Comparison of ENCODE assay signal across 28 cellular contexts in genomic region chr2:180717588-180717987, GRCh38.
"Had no signal": no experiment of that assay in that cellular context is flagged by ENCODE, and none has a peak within 500 bp of the region (broad histone marks: within the 10 kb centered on the region; RNA-seq: fewer than 3 reads in every experiment).

No MANE protein-coding gene starts in this region.

- H3K27me3 ChIP-seq: esophagus squamous epithelium, right atrium auricular region, stomach, thyroid gland, vagina had no signal

- H3K9me3 ChIP-seq: esophagus squamous epithelium, prostate gland, thyroid gland, vagina had no signal

- H3K36me3 ChIP-seq: esophagus squamous epithelium, prostate gland, right atrium auricular region, stomach, thyroid gland, vagina had no signal

- H3K4me3 Mint-ChIP-seq: immature natural killer cell; memory B cell; naive thymus-derived CD8-positive, alpha-beta T cell; nephron progenitor cell; stimulated activated effector memory CD8-positive, alpha-beta T cell treated with anti-CD3 and anti-CD28 coated beads, Interleukin-12 subunit alpha, Interleukin-12 subunit beta, amount 100 ng/mL, for 72 hours had no signal

- H3K27ac Mint-ChIP-seq: immature natural killer cell; memory B cell; naive thymus-derived CD8-positive, alpha-beta T cell; nephron progenitor cell; stimulated activated effector memory CD8-positive, alpha-beta T cell treated with anti-CD3 and anti-CD28 coated beads, Interleukin-12 subunit alpha, Interleukin-12 subunit beta, amount 100 ng/mL, for 72 hours had no signal

- H3K27me3 Mint-ChIP-seq: memory B cell had no signal

- H3K36me3 Mint-ChIP-seq: immature natural killer cell; memory B cell; stimulated activated effector memory CD8-positive, alpha-beta T cell treated with anti-CD3 and anti-CD28 coated beads, Interleukin-12 subunit alpha, Interleukin-12 subunit beta, amount 100 ng/mL, for 72 hours had no signal

- H3K4me1 ChIP-seq: esophagus squamous epithelium, prostate gland, right atrium auricular region, stomach, thyroid gland had no signal

- ATAC-seq: left lobe of liver; naive thymus-derived CD8-positive, alpha-beta T cell; sciatic nerve; stimulated activated effector memory CD8-positive, alpha-beta T cell treated with anti-CD3 and anti-CD28 coated beads, Interleukin-12 subunit alpha, Interleukin-12 subunit beta, amount 100 ng/mL, for 72 hours had no signal

- H3K4me3 ChIP-seq: coronary artery, esophagus squamous epithelium, lung, prostate gland, right atrium auricular region, smooth muscle cell, stomach, thyroid gland, vagina had no signal

- H3K27ac ChIP-seq: coronary artery, esophagus squamous epithelium, prostate gland, right atrium auricular region, stomach, thyroid gland, vagina had no signal

- H3K9me3 Mint-ChIP-seq: immature natural killer cell; stimulated activated effector memory CD8-positive, alpha-beta T cell treated with anti-CD3 and anti-CD28 coated beads, Interleukin-12 subunit alpha, Interleukin-12 subunit beta, amount 100 ng/mL, for 72 hours had no signal

- DNase-seq: dermis blood vessel endothelial cell; effector memory CD4-positive, alpha-beta T cell; erythroblast; esophagus squamous epithelium; hypothalamus; immature natural killer cell; islet precursor cell; midbrain; naive thymus-derived CD8-positive, alpha-beta T cell; nephron progenitor cell; nucleus accumbens; stimulated activated CD4-positive, alpha-beta T cell treated with anti-CD3 and anti-CD28 coated beads, Interleukin-12 subunit alpha, Interleukin-12 subunit beta, amount 100 ng/mL, for 4 hours; stimulated activated CD4-positive, alpha-beta T cell treated with anti-CD3 and anti-CD28 coated beads, Interleukin-2, amount 100 ng/mL, for 24 hours; stimulated activated CD4-positive, alpha-beta T cell treated with anti-CD3 and anti-CD28 coated beads, Interleukin-4, amount 100 ng/mL, for 24 hours; stimulated activated naive CD4-positive, alpha-beta T cell treated with Interleukin-2 at 50 U/mL for 16 hours; stomach; thyroid gland; trophoblast cell had no signal

- H3K4me1 Mint-ChIP-seq: immature natural killer cell; memory B cell; naive thymus-derived CD8-positive, alpha-beta T cell; nephron progenitor cell; stimulated activated effector memory CD8-positive, alpha-beta T cell treated with anti-CD3 and anti-CD28 coated beads, Interleukin-12 subunit alpha, Interleukin-12 subunit beta, amount 100 ng/mL, for 72 hours had no signal
